Comparison of ENCODE assay signal across 7 cellular contexts in genomic region chr2:110925479-110925878, GRCh38.
"Had no signal": no experiment of that assay in that cellular context is flagged by ENCODE, and none has a peak within 500 bp of the region (broad histone marks: within the 10 kb centered on the region; RNA-seq: fewer than 3 reads in every experiment).

No MANE protein-coding gene starts in this region.

- ATAC-seq: HepG2, K562 had no signal

- H3K4me3 ChIP-seq: K562 had no signal

- H3K27ac Mint-ChIP-seq: IgD-negative memory B cell had no signal

- H3K27ac ChIP-seq: HL-60 had no signal

- DNase-seq: IMR-90, KBM-7, KG1 had no signal

- H3K4me1 Mint-ChIP-seq: IgD-negative memory B cell had no signal
